Comparison of ENCODE assay signal across 8 cellular contexts in the genomic region with DNA sequence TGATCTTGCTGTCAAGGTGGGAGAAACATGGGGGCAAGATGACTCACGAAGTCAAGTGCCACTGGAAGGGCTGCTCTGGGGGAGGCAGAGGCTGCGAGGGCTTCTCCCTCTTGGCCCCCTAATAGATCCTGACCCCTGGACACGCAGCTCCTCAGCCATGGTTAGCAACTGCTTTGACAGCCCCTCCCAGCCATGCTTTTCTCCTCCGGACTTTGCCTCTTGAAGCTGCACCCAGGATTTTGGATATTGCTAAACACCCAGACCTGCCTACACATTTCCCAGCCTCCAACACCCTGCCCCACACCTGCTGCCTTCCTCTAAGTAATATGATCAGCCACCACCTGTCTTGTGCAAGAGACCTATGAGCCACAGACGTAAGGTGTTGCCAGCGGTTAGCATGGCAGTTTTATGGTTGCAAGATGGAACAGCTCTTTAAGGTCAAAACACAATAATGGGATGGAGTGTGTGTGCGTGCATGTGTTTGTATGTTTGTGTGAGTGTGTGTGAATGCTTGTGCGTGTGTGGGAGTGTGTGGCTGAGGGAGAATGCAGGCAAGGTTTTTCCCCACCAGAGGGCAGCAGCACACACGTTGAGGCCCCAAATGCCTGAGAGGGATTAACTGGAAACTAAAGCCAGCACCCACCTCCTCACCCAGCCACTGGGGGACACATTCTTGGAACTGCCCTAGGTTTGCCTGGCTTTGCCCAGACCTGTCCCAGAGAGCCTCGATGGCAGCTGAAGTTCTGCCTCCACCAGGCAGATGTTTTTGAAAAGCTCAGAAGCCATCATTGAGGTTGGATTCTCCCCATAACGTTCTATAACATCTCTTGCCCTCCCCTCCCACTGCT. TPM values are rescaled to one million over a fixed set of nuclear protein-coding genes. Genes with fewer than 3 reads are reported as not detected.
DNase-seq lines count a peak whose midpoint lies in the region; ATAC-seq and TF ChIP-seq lines count a peak whose summit lies in the region.

No MANE protein-coding gene starts in this region.

- H3K9me3 ChIP-seq in effector memory CD4-positive, alpha-beta T cell (ENCODE audit: control insufficient read depth, low read length), result no peaks in the 10 kb centered on the region

- no peaks in the 10 kb centered on the region for H3K36me3 Mint-ChIP-seq in HFFc6 (ENCODE audit: low read depth)

- no peak overlapping the region for H3K4me3 ChIP-seq in effector memory CD4-positive, alpha-beta T cell (ENCODE audit: insufficient read depth, low read depth, low read length, poor library complexity, severe bottlenecking)

- H3K27me3 ChIP-seq in effector memory CD4-positive, alpha-beta T cell (replicated peaks; ENCODE audit: control insufficient read depth, insufficient read depth, low read length, poor library complexity, severe bottlenecking), result peaks cover 3% of the 10 kb centered on the region

- no peaks in the 10 kb centered on the region; the same call in 1 of the 2 replicates for H3K27me3 Mint-ChIP-seq in HFFc6 (ENCODE audit: insufficient read depth)

- TF ChIP-seq CTCF in HFFc6 (IDR thresholded peaks at IDR 0.05), result peak; percentile 95

- no peak overlapping the region for H3K27ac Mint-ChIP-seq in HFFc6

- H3K36me3 ChIP-seq in effector memory CD4-positive, alpha-beta T cell (ENCODE audit: control insufficient read depth, insufficient read depth, low read length), result no peaks in the 10 kb centered on the region

- no peak for ATAC-seq in GM18907 (IDR thresholded peaks at IDR 0.05; ENCODE audit: unreplicated experiment)

- H3K4me1 ChIP-seq in effector memory CD4-positive, alpha-beta T cell (ENCODE audit: control insufficient read depth, insufficient read depth, low read length, poor library complexity, severe bottlenecking), result no peaks in the 10 kb centered on the region

- H3K4me1 Mint-ChIP-seq in HFFc6 (ENCODE audit: low read depth), result peaks cover 29% of the 10 kb centered on the region

- H3K27ac ChIP-seq in effector memory CD4-positive, alpha-beta T cell (ENCODE audit: insufficient read depth, low read length, poor library complexity, severe bottlenecking), result no peak overlapping the region

- H3K9me3 Mint-ChIP-seq in HFFc6, result no peaks in the 10 kb centered on the region

- peak; percentile 87 for DNase-seq in AG20443 (ENCODE audit: low spot score)
- DNase-seq in HFFc6, result peak; percentile 59
- DNase-seq in NCI-H774 (lab: John Stamatoyannopoulos, UW), result peak; percentile 79
- peak; percentile 77 to 83 for DNase-seq in activated CD4-positive, alpha-beta T cell treated with anti-CD3 and anti-CD28 coated beads, Interleukin-2, amount 50 U/mL, for 48 hours
- peak; percentile 39 to 45 (median 40) for DNase-seq in effector memory CD4-positive, alpha-beta T cell
- DNase-seq in medulla oblongata (ENCODE audit: extremely low spot score), result peak; percentile 89
- peak; percentile 55 for DNase-seq in stimulated activated CD8-positive, alpha-beta memory T cell treated with anti-CD3 and anti-CD28 coated beads, Interleukin-12 subunit alpha, Interleukin-12 subunit beta, amount 100 ng/mL, for 1 hour (ENCODE audit: low read depth)

- H3K4me3 Mint-ChIP-seq in HFFc6, result no peak overlapping the region

RNA-seq across cellular contexts. Expression of a gene that starts 2.5 kb away (rescaled TPM):
- total RNA-seq in HFFc6 (2021; fragmentation: NEBNext Ultra II Directional; extraction: Animal tissue kit (Norgen Biotek cat#: 25700)), result under 1 TPM in 4 of 6 experiments, not detected in 2; 0.25 to 0.83 (median 0.50) TPM

RNA-seq across cellular contexts. Expression of a gene that starts 32.7 kb away (rescaled TPM):
- 100 to 1,000 TPM; 109 to 167 (median 140) TPM for total RNA-seq in HFFc6 (2021; fragmentation: NEBNext Ultra II Directional; extraction: Animal tissue kit (Norgen Biotek cat#: 25700))

RNA-seq across cellular contexts. Expression of a gene that starts 44.7 kb away (rescaled TPM):
- total RNA-seq in HFFc6 (2021; fragmentation: NEBNext Ultra II Directional; extraction: Animal tissue kit (Norgen Biotek cat#: 25700)), result 10 to 100 TPM; 42.4 to 46.7 (median 44.9) TPM

RNA-seq across cellular contexts. Expression of a gene that starts 59.6 kb away (rescaled TPM):
- not detected for total RNA-seq in HFFc6 (2021; fragmentation: NEBNext Ultra II Directional; extraction: Animal tissue kit (Norgen Biotek cat#: 25700))
